ENCODE assay signal across 8 cellular contexts in genomic region chr12:12723681-12724420, GRCh38. TPM values are rescaled to one million over a fixed set of nuclear protein-coding genes. Genes with fewer than 3 reads are reported as not detected.
DNase-seq lines count a peak whose midpoint lies in the region; ATAC-seq, FAIRE-seq and TF ChIP-seq lines count a peak whose summit lies in the region.

No MANE protein-coding gene starts in this region.

- peaks cover 4% of the 10 kb centered on the region for H3K27me3 Mint-ChIP-seq in activated naive CD8-positive, alpha-beta T cell treated with anti-CD3 and anti-CD28 coated beads for 36 hours

- H3K9me3 ChIP-seq in right atrium auricular region: no peaks in the 10 kb centered on the region

- H3K27me3 ChIP-seq in right atrium auricular region: no peaks in the 10 kb centered on the region

- DNase-seq in GM12892 (ENCODE audit: insufficient read length): no peak
- DNase-seq in activated naive CD8-positive, alpha-beta T cell treated with anti-CD3 and anti-CD28 coated beads for 36 hours: peak; percentile 57
- DNase-seq in right atrium auricular region (ENCODE audit: low spot score): no peak
- DNase-seq in retina: peak; percentile 85
- DNase-seq in T1000 (lab: John Stamatoyannopoulos, UW): no peak

- peak in 1 of 2 donors; percentile 15 for TF ChIP-seq CTCF in right atrium auricular region (IDR thresholded peaks at IDR 0.05)

- peak overlapping the region; percentile 100 for H3K27ac ChIP-seq in right atrium auricular region

- peak overlapping the region; percentile 99 for H3K27ac Mint-ChIP-seq in activated naive CD8-positive, alpha-beta T cell treated with anti-CD3 and anti-CD28 coated beads for 36 hours

- peak; percentile 27 for FAIRE-seq in GM12892 (lab: Jason Lieb, UNC)

- H3K4me3 Mint-ChIP-seq in activated naive CD8-positive, alpha-beta T cell treated with anti-CD3 and anti-CD28 coated beads for 36 hours: peak overlapping the region; percentile 90

- H3K4me3 ChIP-seq in right atrium auricular region: peak overlapping the region; percentile 47 to 78

- H3K4me1 Mint-ChIP-seq in activated naive CD8-positive, alpha-beta T cell treated with anti-CD3 and anti-CD28 coated beads for 36 hours: peaks cover 44% of the 10 kb centered on the region

- H3K4me1 ChIP-seq in right atrium auricular region: peaks cover 0 to 50% of the 10 kb centered on the region in 2 donors

- H3K36me3 ChIP-seq in right atrium auricular region: peaks cover 25% of the 10 kb centered on the region

- ATAC-seq in HG03439 (IDR thresholded peaks at IDR 0.05; ENCODE audit: unreplicated experiment): no peak
- ATAC-seq in HG02571 (IDR thresholded peaks at IDR 0.05; ENCODE audit: unreplicated experiment): no peak

- peaks cover 57% of the 10 kb centered on the region for H3K36me3 Mint-ChIP-seq in activated naive CD8-positive, alpha-beta T cell treated with anti-CD3 and anti-CD28 coated beads for 36 hours

- TF ChIP-seq POLR2A in GM12892 (IDR thresholded peaks at IDR 0.05; ENCODE audit: low read depth, low read length): peak; percentile 64

- no peaks in the 10 kb centered on the region for H3K9me3 Mint-ChIP-seq in activated naive CD8-positive, alpha-beta T cell treated with anti-CD3 and anti-CD28 coated beads for 36 hours

TF ChIP-seq in PFSK-1, 5 proteins besides CTCF, POLR2A, EP300 and RAD21:
- TF ChIP-seq FOXP2 (optimal IDR thresholded peaks at IDR 0.05; ENCODE audit: borderline replicate concordance, extremely low read depth, extremely low read length, insufficient read depth) (no peak), TAF1 (IDR thresholded peaks at IDR 0.05; ENCODE audit: borderline replicate concordance, insufficient read depth, low read length) (no peak), POLR2AphosphoS5 (IDR thresholded peaks at IDR 0.05; ENCODE audit: low read depth, low read length) (0 out of 2 replicates have a peak, but pooled peaks have one; percentile 10)
TF ChIP-seq in PFSK-1: peak in this region for 1.

RNA-seq across cellular contexts. Expression of gene CDKN1B, which starts 6.7 kb away (rescaled TPM):
- polyA plus RNA-seq in GM12892 (2012; ENCODE audit: missing spikeins): 15.1 TPM
- 30.5 TPM for polyA plus RNA-seq in PFSK-1 (2012; ENCODE audit: insufficient read length, low read depth)
- 10 to 100 TPM; 26.0 to 26.1 TPM for total RNA-seq in activated naive CD8-positive, alpha-beta T cell treated with anti-CD3 and anti-CD28 coated beads for 36 hours
- 10 to 100 TPM; 31.1 to 38.1 TPM for total RNA-seq in right atrium auricular region

RNA-seq across cellular contexts. Expression of gene GPR19, which starts 27.9 kb away (rescaled TPM):
- 1.3 TPM for polyA plus RNA-seq in GM12892 (2012; ENCODE audit: missing spikeins)
- 0.53 TPM for polyA plus RNA-seq in PFSK-1 (2012; ENCODE audit: insufficient read length, low read depth)
- total RNA-seq in activated naive CD8-positive, alpha-beta T cell treated with anti-CD3 and anti-CD28 coated beads for 36 hours: 10 to 100 TPM; 10.3 to 11.3 TPM
- not detected for total RNA-seq in right atrium auricular region

Comparison
In these comparisons a context has a peak if more than half of its experiments do, and no peak if none do; other contexts are left out.
1. DNase-seq: peak in activated naive CD8-positive, alpha-beta T cell treated with anti-CD3 and anti-CD28 coated beads for 36 hours (single experiment) and retina (single experiment); none in GM12892 (single experiment), right atrium auricular region (single experiment) and T1000 (single experiment).
2. RNA of gene GPR19, which starts 27.9 kb away (total RNA-seq): 10.3 to 11.3 TPM in activated naive CD8-positive, alpha-beta T cell treated with anti-CD3 and anti-CD28 coated beads for 36 hours; not detected in right atrium auricular region; every median in the first group is over 10 times any median in the second.